ENCODE assay signal across 14 cellular contexts in genomic region chr5:74149395-74149794, GRCh38.
DNase-seq lines count a peak whose midpoint lies in the region; ATAC-seq and TF ChIP-seq lines count a peak whose summit lies in the region.
"Had no signal": no experiment of that assay in that cellular context is flagged by ENCODE, and none has a peak within 500 bp of the region (broad histone marks: within the 10 kb centered on the region; RNA-seq: fewer than 3 reads in every experiment).

No MANE protein-coding gene starts in this region.

- no peak overlapping the region for H3K27ac Mint-ChIP-seq in MCF 10A (ENCODE audit: low read depth, unreplicated experiment)
- H3K27ac Mint-ChIP-seq: naive thymus-derived CD8-positive, alpha-beta T cell had no signal

- no TSS peak for BruUV-seq in MCF 10A (replicated peaks; lab: Mats Ljungman, UMichigan)

- intact Hi-C loops in MCF 10A (cut with micrococcal nuclease) (no loop called here), mucosa of descending colon (cut with DNase I, micrococcal nuclease) (no loop called here)

- H3K4me1 Mint-ChIP-seq in MCF 10A (ENCODE audit: insufficient read depth, unreplicated experiment) = peaks cover 8% of the 10 kb centered on the region
- H3K4me1 Mint-ChIP-seq: naive thymus-derived CD8-positive, alpha-beta T cell had no signal

- H3K9me3 Mint-ChIP-seq in MCF 10A (ENCODE audit: unreplicated experiment) = no peaks in the 10 kb centered on the region
- H3K9me3 Mint-ChIP-seq: naive thymus-derived CD8-positive, alpha-beta T cell had no signal

- TF ChIP-seq CTCF in LNCaP clone FGC (IDR thresholded peaks at IDR 0.05; ENCODE audit: control insufficient read depth, extremely low read depth, insufficient read depth) = no peak
- no peak for TF ChIP-seq CTCF in MCF 10A (IDR thresholded peaks at IDR 0.05; ENCODE audit: unreplicated experiment)
- TF ChIP-seq CTCF in mucosa of descending colon (IDR thresholded peaks at IDR 0.05) = no peak

- H3K27me3 Mint-ChIP-seq in MCF 10A (ENCODE audit: insufficient read depth, unreplicated experiment) = no peaks in the 10 kb centered on the region

- H3K4me3 Mint-ChIP-seq in MCF 10A (ENCODE audit: unreplicated experiment) = no peak overlapping the region
- H3K4me3 Mint-ChIP-seq: naive thymus-derived CD8-positive, alpha-beta T cell had no signal

- H3K9me3 ChIP-seq in mucosa of descending colon = no peaks in the 10 kb centered on the region
- H3K9me3 ChIP-seq: heart left ventricle, SK-N-SH had no signal

- peak; percentile 67 for DNase-seq in AG20443 (ENCODE audit: low spot score)
- peak; percentile 59 for DNase-seq in LNCaP clone FGC (ENCODE audit: low read depth)
- peak; percentile 82 for DNase-seq in MCF 10A (ENCODE audit: unreplicated experiment)
- peak in 1 of 3 donors; percentile 17 for DNase-seq in mucosa of descending colon
- no peak for DNase-seq in middle frontal gyrus (ENCODE audit: extremely low spot score, low spot score)
- no peak for DNase-seq in activated naive CD4-positive, alpha-beta T cell treated with Interleukin-2 at 50 U/mL for 16 hours
- DNase-seq in NCI-H345 (lab: John Stamatoyannopoulos, UW) = no peak
- DNase-seq in NCI-H187 (lab: John Stamatoyannopoulos, UW) = no peak
- DNase-seq: heart left ventricle; naive thymus-derived CD8-positive, alpha-beta T cell; NCI-H2171 treated with DMSO at 0.1 percent for 48 hours; SK-N-SH; stimulated activated CD4-positive, alpha-beta T cell treated with anti-CD3 and anti-CD28 coated beads, Interleukin-2, amount 100 ng/mL, for 24 hours had no signal

- CTCF ChIA-PET in MCF 10A (lab: Yijun Ruan, JAX) = no interaction called here

- ATAC-seq in mucosa of descending colon = peak; percentile 19
- ATAC-seq: heart left ventricle; naive thymus-derived CD8-positive, alpha-beta T cell had no signal

- H3K4me3 ChIP-seq in LNCaP clone FGC (ENCODE audit: low read depth, low read length) (no peak overlapping the region), mucosa of descending colon (no peak overlapping the region)
- H3K4me3 ChIP-seq: cardiac muscle cell, heart left ventricle had no signal

- POLR2A ChIA-PET in MCF 10A (lab: Yijun Ruan, JAX) = no interaction called here

- no peaks in the 10 kb centered on the region for H3K4me1 ChIP-seq in mucosa of descending colon (ENCODE audit: low read depth)

- H3K36me3 Mint-ChIP-seq in MCF 10A (ENCODE audit: insufficient read depth, unreplicated experiment) = no peaks in the 10 kb centered on the region
- H3K36me3 Mint-ChIP-seq: naive thymus-derived CD8-positive, alpha-beta T cell had no signal

- H3K36me3 ChIP-seq in mucosa of descending colon (ENCODE audit: low read depth) = no peaks in the 10 kb centered on the region
- H3K36me3 ChIP-seq: cardiac muscle cell, heart left ventricle had no signal

Comparison
In these comparisons a context has a peak if more than half of its experiments do, and no peak if none do; other contexts are left out.
1. DNase-seq: peak in AG20443 (single experiment), LNCaP clone FGC (single experiment) and MCF 10A (single experiment); none in middle frontal gyrus (single experiment), activated naive CD4-positive, alpha-beta T cell treated with Interleukin-2 at 50 U/mL for 16 hours (single experiment), NCI-H345 (single experiment) and NCI-H187 (0 of 2).